9 cellular contexts compared by ENCODE assay signal in genomic region chr19:40285353-40286234, GRCh38. TPM values are rescaled to one million over a fixed set of nuclear protein-coding genes. Genes with fewer than 3 reads are reported as not detected.
DNase-seq lines count a peak whose midpoint lies in the region; ATAC-seq and TF ChIP-seq lines count a peak whose summit lies in the region.
"Had no signal": no experiment of that assay in that cellular context is flagged by ENCODE, and none has a peak within 500 bp of the region (broad histone marks: within the 10 kb centered on the region; RNA-seq: fewer than 3 reads in every experiment).

No MANE protein-coding gene starts in this region.

- TF ChIP-seq CTCF in AG09319 (IDR thresholded peaks at IDR 0.05; ENCODE audit: low read depth, low read length) (no peak), activated B cell treated with CpG ODN at 0.5 μM for 24 hours (IDR thresholded peaks at IDR 0.05) (no peak), spleen (IDR thresholded peaks at IDR 0.05 in 8 of 11, conservative IDR thresholded peaks at IDR 0.05 in 3 of 11) (peak in 1 of 11 experiments; percentile 7)

- WGBS in spleen, 5 donors = 15 to 20% (median 16%) methylated on average over 35 to 42 of the region's 42 CpGs

- H3K27ac Mint-ChIP-seq in activated B cell treated with CpG ODN at 0.5 μM for 24 hours = peak overlapping the region; percentile 96
- peak overlapping the region; percentile 91 for H3K27ac Mint-ChIP-seq in central memory CD8-positive, alpha-beta T cell (ENCODE audit: low read depth)

- H3K9me3 Mint-ChIP-seq in activated B cell treated with CpG ODN at 0.5 μM for 24 hours = no peaks in the 10 kb centered on the region
- no peaks in the 10 kb centered on the region for H3K9me3 Mint-ChIP-seq in central memory CD8-positive, alpha-beta T cell

- H3K4me1 ChIP-seq in spleen = peaks cover 28 to 55% (median 48%) of the 10 kb centered on the region in 6 donors

- POLR2A ChIA-PET in activated B cell treated with CpG ODN at 0.5 μM for 24 hours (lab: Charles Lee) = interaction anchor here (0.5 to 2.5 kb wide), 23 partner anchors 20 to 1574 kb away, joined by 3 to 22 read pairs (median 4); partner anchors contain the start of genes ACTMAP, BLVRB, C19orf47 and EGLN2

- intact Hi-C loops in activated B cell treated with CpG ODN at 0.5 μM for 24 hours (cut with micrococcal nuclease) (loop anchor here (1.0 to 10.0 kb wide), 10 partner anchors 20 to 489 kb away; partner anchors contain the start of genes C19orf47, MAP3K10, MIA and PLD3), spleen (cut with DNase I; ENCODE audit: low total_unique reads) (no loop called here)

- ATAC-seq in GM19023 (IDR thresholded peaks at IDR 0.05; ENCODE audit: unreplicated experiment) (peak; percentile 88), HG03196 (IDR thresholded peaks at IDR 0.05; ENCODE audit: unreplicated experiment) (peak; percentile 77), activated B cell treated with CpG ODN at 0.5 μM for 24 hours (ENCODE audit: low read depth) (peak; percentile 79)
- ATAC-seq in central memory CD8-positive, alpha-beta T cell (replicated peaks; ENCODE audit: extremely low read depth, poor library complexity, severe bottlenecking) = peak; percentile 80

- peaks cover 0 to 8% (median 0%) of the 10 kb centered on the region in 6 donors for H3K36me3 ChIP-seq in spleen

- no peaks in the 10 kb centered on the region for H3K27me3 ChIP-seq in spleen (replicated peaks in 1 of 7)

- H3K27ac ChIP-seq in spleen = peak overlapping the region; percentile 80 to 99 (median 98)

- no peaks in the 10 kb centered on the region for H3K9me3 ChIP-seq in spleen

- H3K4me1 Mint-ChIP-seq in activated B cell treated with CpG ODN at 0.5 μM for 24 hours = peaks cover 56% of the 10 kb centered on the region
- H3K4me1 Mint-ChIP-seq in central memory CD8-positive, alpha-beta T cell = peaks cover 39% of the 10 kb centered on the region

- H3K4me3 ChIP-seq in spleen = peak overlapping the region; percentile 61 to 93 (median 86)

- no peaks in the 10 kb centered on the region for H3K27me3 Mint-ChIP-seq in activated B cell treated with CpG ODN at 0.5 μM for 24 hours
- H3K27me3 Mint-ChIP-seq in central memory CD8-positive, alpha-beta T cell = no peaks in the 10 kb centered on the region

- peak in 1 of 3 donors; percentile 66 for TF ChIP-seq POLR2A in spleen (IDR thresholded peaks at IDR 0.05)

- CTCF ChIA-PET in activated B cell treated with CpG ODN at 0.5 μM for 24 hours (lab: Charles Lee) = interaction anchor here (1.1 to 1.2 kb wide), 2 partner anchors 20 to 135 kb away, joined by 4 read pairs; no protein-coding TSS in a partner anchor

- DNase-seq in AG09319 (ENCODE audit: extremely low read depth, low read depth) (peak; percentile 99), NCI-H226 (peak; percentile 99), activated B cell treated with CpG ODN at 0.5 μM for 24 hours (peak; percentile 92), iris pigment epithelial cell (ENCODE audit: low read depth) (peak; percentile 99), spleen (peak; percentile 99)
- peak; percentile 91 to 99 for DNase-seq in central memory CD8-positive, alpha-beta T cell (ENCODE audit: low spot score in 2 of 2)

- peaks cover 12% of the 10 kb centered on the region for H3K36me3 Mint-ChIP-seq in activated B cell treated with CpG ODN at 0.5 μM for 24 hours (ENCODE audit: low read depth)
- peaks cover 13% of the 10 kb centered on the region for H3K36me3 Mint-ChIP-seq in central memory CD8-positive, alpha-beta T cell (ENCODE audit: insufficient read depth)

- H3K4me3 Mint-ChIP-seq in activated B cell treated with CpG ODN at 0.5 μM for 24 hours = peak overlapping the region; percentile 82
- H3K4me3 Mint-ChIP-seq in central memory CD8-positive, alpha-beta T cell = peak overlapping the region; percentile 83

RNA-seq across cellular contexts. Expression of gene AKT2, which starts 0.4 kb away (rescaled TPM):
- total RNA-seq in activated B cell treated with CpG ODN at 0.5 μM for 24 hours (157 and 176 TPM in 2 replicates), spleen (100 to 1,000 TPM in 4 of 7 donors, 10 to 100 TPM in 3; 95.1 to 134 (median 112) TPM)
- 10 to 100 TPM; 28.8 to 75.7 (median 37.1) TPM for polyA plus RNA-seq in spleen

RNA-seq across cellular contexts. Expression of gene CCNP, which starts 59.1 kb away (rescaled TPM):
- total RNA-seq in activated B cell treated with CpG ODN at 0.5 μM for 24 hours = 0.16 and 0.42 TPM in 2 replicates
- under 1 TPM in 2 of 7 donors, not detected in 5; 0.43 to 0.47 TPM for total RNA-seq in spleen
- polyA plus RNA-seq in spleen = under 1 TPM; 0.18 to 0.43 (median 0.26) TPM
- total RNA-seq: activated CD8-positive, alpha-beta memory T cell treated with anti-CD3 and anti-CD28 coated beads for 36 hours had no signal

Comparison
In these comparisons a context has a peak if more than half of its experiments do, and no peak if none do; other contexts are left out.
1. Peak in every context shown above with its lines: DNase-seq, ATAC-seq, H3K4me3 ChIP-seq and H3K27ac ChIP-seq.